ENCODE assay signal across 8 cellular contexts in the genomic region with DNA sequence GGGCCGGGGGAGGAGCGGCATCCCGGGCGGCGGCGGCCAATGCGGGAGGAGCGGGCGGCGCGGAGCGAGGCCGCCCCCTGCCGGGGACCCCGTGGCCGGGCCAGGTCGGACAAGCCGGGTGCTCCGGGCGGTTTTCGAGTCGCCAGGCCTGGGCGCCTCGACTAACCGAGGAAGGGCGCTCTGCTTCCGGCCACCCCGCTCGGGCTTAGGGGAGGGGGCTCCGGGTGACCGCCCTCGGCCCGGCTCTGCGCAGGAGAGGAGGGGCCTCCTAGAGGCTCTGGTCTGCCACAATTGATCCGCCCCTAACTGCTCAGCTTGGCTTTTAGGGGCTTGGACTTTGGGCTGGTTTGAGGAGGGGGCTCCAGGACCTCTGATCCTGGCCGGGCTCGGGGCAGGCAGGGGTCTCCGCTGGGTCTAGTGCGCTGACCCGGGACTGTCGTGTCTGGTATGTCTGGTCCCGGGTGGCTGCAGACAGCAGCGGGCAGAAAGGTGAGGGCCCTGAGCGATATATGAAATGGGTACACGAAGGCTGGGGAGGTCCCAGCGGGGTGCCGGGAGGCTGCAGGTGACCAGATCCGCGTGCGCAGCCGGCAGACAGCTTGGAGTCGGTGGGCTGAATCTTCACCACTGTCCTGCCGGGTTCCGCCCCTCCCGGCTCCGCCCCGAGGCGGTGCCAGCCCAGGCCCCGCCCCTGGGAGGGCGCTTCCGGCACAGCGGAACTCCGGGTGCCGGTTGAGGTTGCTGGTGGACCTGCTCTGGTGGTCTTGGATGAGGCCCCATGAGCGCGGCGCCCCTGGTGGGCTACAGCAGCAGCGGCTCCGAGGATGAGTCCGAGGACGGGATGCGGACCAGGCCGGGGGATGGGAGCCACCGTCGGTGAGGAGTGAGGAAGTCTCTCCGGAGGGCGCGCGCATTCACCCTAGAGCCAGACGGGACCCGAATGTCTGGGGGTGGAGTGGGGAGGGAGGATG. TPM values are rescaled to one million over a fixed set of nuclear protein-coding genes. Genes with fewer than 3 reads are reported as not detected.
A peak's percentile ranks its signal among the peaks of the same experiment; 100 is the strongest.
DNase-seq lines count a peak whose midpoint lies in the region; ATAC-seq and TF ChIP-seq lines count a peak whose summit lies in the region.

A gene with protein sequence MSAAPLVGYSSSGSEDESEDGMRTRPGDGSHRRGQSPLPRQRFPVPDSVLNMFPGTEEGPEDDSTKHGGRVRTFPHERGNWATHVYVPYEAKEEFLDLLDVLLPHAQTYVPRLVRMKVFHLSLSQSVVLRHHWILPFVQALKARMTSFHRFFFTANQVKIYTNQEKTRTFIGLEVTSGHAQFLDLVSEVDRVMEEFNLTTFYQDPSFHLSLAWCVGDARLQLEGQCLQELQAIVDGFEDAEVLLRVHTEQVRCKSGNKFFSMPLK (plus strand): TSS at position 702 of the 971 bp plus-strand sequence. CDS start 77 bp downstream, at position 779.

- H3K4me1 Mint-ChIP-seq in Calu3 (ENCODE audit: low read depth, unreplicated experiment): peaks cover 30% of the 10 kb centered on the region
- H3K4me1 Mint-ChIP-seq in activated T-cell treated with anti-CD3 and anti-CD28 coated beads, Interleukin-2, amount 50 U/mL, for 24 hours (ENCODE audit: low read depth): peaks cover 66% of the 10 kb centered on the region
- H3K4me1 Mint-ChIP-seq in stimulated activated effector memory CD8-positive, alpha-beta T cell treated with anti-CD3 and anti-CD28 coated beads, Interleukin-12 subunit alpha, Interleukin-12 subunit beta, amount 100 ng/mL, for 72 hours: peaks cover 60% of the 10 kb centered on the region

- peak within 1 kb of the TSS; percentile 98 for H3K4me3 Mint-ChIP-seq in Calu3 (ENCODE audit: low read depth, unreplicated experiment)
- H3K4me3 Mint-ChIP-seq in activated T-cell treated with anti-CD3 and anti-CD28 coated beads, Interleukin-2, amount 50 U/mL, for 24 hours: peak within 1 kb of the TSS; percentile 94
- H3K4me3 Mint-ChIP-seq in stimulated activated effector memory CD8-positive, alpha-beta T cell treated with anti-CD3 and anti-CD28 coated beads, Interleukin-12 subunit alpha, Interleukin-12 subunit beta, amount 100 ng/mL, for 72 hours: peak within 1 kb of the TSS; percentile 86

- H3K79me2 ChIP-seq in OCI-LY7 (ENCODE audit: insufficient read depth, low read depth, low read length): peaks cover 4% of the 10 kb centered on the region; the same call in 1 of the 2 replicates

- no peaks in the 10 kb centered on the region for H3K9me3 Mint-ChIP-seq in Calu3 (ENCODE audit: low read depth, unreplicated experiment)
- no peaks in the 10 kb centered on the region for H3K9me3 Mint-ChIP-seq in activated T-cell treated with anti-CD3 and anti-CD28 coated beads, Interleukin-2, amount 50 U/mL, for 24 hours
- H3K9me3 Mint-ChIP-seq in stimulated activated effector memory CD8-positive, alpha-beta T cell treated with anti-CD3 and anti-CD28 coated beads, Interleukin-12 subunit alpha, Interleukin-12 subunit beta, amount 100 ng/mL, for 72 hours: no peaks in the 10 kb centered on the region

- no peaks in the 10 kb centered on the region for H3K27me3 ChIP-seq in HL-60 (ENCODE audit: insufficient read depth, poor library complexity, severe bottlenecking)

- H3K36me3 ChIP-seq in OCI-LY7 (ENCODE audit: insufficient read depth, low read length): peaks cover 31% of the 10 kb centered on the region

- peak within 1 kb of the TSS; percentile 79 for H3K27ac ChIP-seq in HL-60 (replicated peaks)
- peak within 1 kb of the TSS; percentile 83 for H3K27ac ChIP-seq in OCI-LY7 (ENCODE audit: low read depth, low read length, poor library complexity, severe bottlenecking)

- peak within 1 kb of the TSS; percentile 85 for H3K4me3 ChIP-seq in HL-60 (replicated peaks; ENCODE audit: insufficient read depth, low read length)
- peak within 1 kb of the TSS; percentile 75 for H3K4me3 ChIP-seq in OCI-LY7 (ENCODE audit: low read depth, low read length, poor library complexity, severe bottlenecking)

- no peaks in the 10 kb centered on the region for H4K20me1 ChIP-seq in OCI-LY7 (ENCODE audit: insufficient read depth, low read length)

- H3K9me2 ChIP-seq in OCI-LY7 (ENCODE audit: insufficient read depth, low read length): no peaks in the 10 kb centered on the region

- H3K27me3 Mint-ChIP-seq in Calu3 (ENCODE audit: unreplicated experiment): no peaks in the 10 kb centered on the region
- H3K27me3 Mint-ChIP-seq in activated T-cell treated with anti-CD3 and anti-CD28 coated beads, Interleukin-2, amount 50 U/mL, for 24 hours: no peaks in the 10 kb centered on the region

- H3K4me1 ChIP-seq in OCI-LY7 (ENCODE audit: insufficient read depth, low read length, poor library complexity, severe bottlenecking): peaks cover 22% of the 10 kb centered on the region

- intact Hi-C loops in Calu3 (cut with micrococcal nuclease; ENCODE audit: unreplicated experiment) (loop anchor here (1.0 to 10.0 kb wide), 3 partner anchors 204 to 425 kb away; no protein-coding TSS in a partner anchor), OCI-LY7 (cut with micrococcal nuclease; ENCODE audit: unreplicated experiment) (loop anchor here (1.0 to 10.0 kb wide), 6 partner anchors 102 to 628 kb away; partner anchors contain the start of genes CFAP20, CNOT1 and KATNB1)

- ATAC-seq in GM19463 (IDR thresholded peaks at IDR 0.05; ENCODE audit: unreplicated experiment): peak; percentile 77
- ATAC-seq in esophagus mucosa: peak; percentile 82
- ATAC-seq in stimulated activated effector memory CD8-positive, alpha-beta T cell treated with anti-CD3 and anti-CD28 coated beads, Interleukin-12 subunit alpha, Interleukin-12 subunit beta, amount 100 ng/mL, for 72 hours: peak; percentile 82

- BruUV-seq in Calu3 (replicated peaks; lab: Mats Ljungman, UMichigan): no TSS peak
- no TSS peak for BruUV-seq in OCI-LY7 (replicated peaks; lab: Mats Ljungman, UMichigan)

- peak within 1 kb of the TSS; percentile 100 for H3K4me2 ChIP-seq in OCI-LY7 (ENCODE audit: low read length)

- POLR2A ChIA-PET in OCI-LY7 (lab: Charles Lee): interaction anchor here (0.5 to 0.7 kb wide), 2 partner anchors 121 to 626 kb away, joined by 3 to 4 read pairs; no protein-coding TSS in a partner anchor

- H3K9me3 ChIP-seq in OCI-LY7 (ENCODE audit: low read length): no peaks in the 10 kb centered on the region

- CTCF ChIA-PET in Calu3 (lab: Charles Lee) (interaction anchor here (0.6 to 1.5 kb wide), 5 partner anchors 24 to 207 kb away, joined by 3 to 7 read pairs (median 5); no protein-coding TSS in a partner anchor), OCI-LY7 (lab: Charles Lee; ENCODE audit: unreplicated experiment) (interaction anchor here (0.6 kb wide), 1 partner anchor 201 kb away, joined by 3 read pairs; no protein-coding TSS in a partner anchor)

- TF ChIP-seq CTCF in Calu3 (IDR thresholded peaks at IDR 0.05; ENCODE audit: unreplicated experiment) (peak; percentile 91), HL-60 (IDR thresholded peaks at IDR 0.05; ENCODE audit: insufficient read depth, low read length) (peak; percentile 33), OCI-LY7 (conservative IDR thresholded peaks at IDR 0.05; ENCODE audit: low read length) (peak; percentile 58)

- H3K27ac Mint-ChIP-seq in Calu3 (ENCODE audit: unreplicated experiment): peak within 1 kb of the TSS; percentile 76
- H3K27ac Mint-ChIP-seq in activated T-cell treated with anti-CD3 and anti-CD28 coated beads, Interleukin-2, amount 50 U/mL, for 24 hours: peak within 1 kb of the TSS; percentile 96
- peak within 1 kb of the TSS; percentile 90 for H3K27ac Mint-ChIP-seq in stimulated activated effector memory CD8-positive, alpha-beta T cell treated with anti-CD3 and anti-CD28 coated beads, Interleukin-12 subunit alpha, Interleukin-12 subunit beta, amount 100 ng/mL, for 72 hours

- peak within 1 kb of the TSS; percentile 95 for H2AFZ ChIP-seq in OCI-LY7 (ENCODE audit: low read length)

- peaks cover 56% of the 10 kb centered on the region for H3K36me3 Mint-ChIP-seq in Calu3 (ENCODE audit: insufficient read depth, unreplicated experiment)
- peaks cover 64% of the 10 kb centered on the region for H3K36me3 Mint-ChIP-seq in activated T-cell treated with anti-CD3 and anti-CD28 coated beads, Interleukin-2, amount 50 U/mL, for 24 hours (ENCODE audit: low read depth)
- H3K36me3 Mint-ChIP-seq in stimulated activated effector memory CD8-positive, alpha-beta T cell treated with anti-CD3 and anti-CD28 coated beads, Interleukin-12 subunit alpha, Interleukin-12 subunit beta, amount 100 ng/mL, for 72 hours: peaks cover 64% of the 10 kb centered on the region

- DNase-seq in Calu3 (peak; percentile 95), HL-60 (ENCODE audit: low read depth in 1 of 2, low spot score in 1 of 2) (peak; percentile 76 to 80), OCI-LY7 (ENCODE audit: low spot score) (peak; percentile 92), myocyte (ENCODE audit: low read depth) (peak; percentile 84)
- DNase-seq in activated T-cell treated with anti-CD3 and anti-CD28 coated beads, Interleukin-2, amount 50 U/mL, for 24 hours: peak; percentile 93
- peak; percentile 88 to 94 for DNase-seq in stimulated activated effector memory CD8-positive, alpha-beta T cell treated with anti-CD3 and anti-CD28 coated beads, Interleukin-12 subunit alpha, Interleukin-12 subunit beta, amount 100 ng/mL, for 72 hours (ENCODE audit: low spot score in 2 of 2)

RNA-seq across cellular contexts. Expression of the gene that starts here (rescaled TPM):
- total RNA-seq in Calu3 (2022) (59.3 and 67.0 TPM in 2 replicates), OCI-LY7 (2022) (39.5 and 48.3 TPM in 2 replicates), esophagus mucosa (26.3 TPM), myocyte (9.4 and 23.8 TPM in 2 replicates)
- 10.4 and 12.5 TPM in 2 replicates for total RNA-seq in OCI-LY7 (2014; rRNA removed; shearing (Covaris generic))
- polyA plus RNA-seq in myocyte (2012): 43.3 TPM

Comparison
In these comparisons a context has a peak if more than half of its experiments do, and no peak if none do; other contexts are left out.
1. Peak in every context shown above with its lines: DNase-seq, ATAC-seq, H3K4me3 ChIP-seq and H3K27ac ChIP-seq.
2. CTCF ChIP-seq: peak in every context shown above with its lines; median percentile 91 in Calu3; 58 in OCI-LY7; 33 in HL-60.